In the genomic region with DNA sequence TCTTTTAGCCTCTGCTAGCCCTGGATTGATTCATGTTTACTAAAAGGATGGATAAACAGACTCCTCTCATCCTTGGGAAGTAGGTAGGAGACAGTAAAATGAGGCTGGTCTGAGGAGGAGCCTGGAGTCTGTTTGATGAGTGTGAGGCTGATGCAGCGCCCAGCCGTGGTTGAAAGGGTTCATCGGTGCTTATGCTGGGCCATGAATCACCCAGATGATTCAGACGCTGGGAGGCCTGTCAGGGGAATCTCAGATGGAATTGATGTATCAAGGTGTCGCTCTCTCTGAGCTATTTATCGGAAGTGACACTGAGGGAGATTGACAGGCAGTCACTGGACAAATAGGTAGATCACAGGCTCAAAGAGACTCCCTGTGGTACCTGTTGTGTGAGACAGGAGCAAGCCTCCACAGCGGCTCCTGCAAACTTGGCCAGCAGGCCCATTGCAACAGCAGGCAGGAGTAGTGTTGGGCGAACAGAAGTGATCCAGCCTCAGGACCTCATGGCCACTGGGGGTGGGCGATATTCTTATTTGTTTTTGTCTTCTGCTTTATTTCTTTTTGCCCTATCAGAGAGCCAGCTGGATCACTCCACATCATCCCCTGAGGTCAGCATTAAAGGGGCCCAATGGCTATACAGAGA, we compare ENCODE assay signal across 16 cellular contexts.
DNase-seq lines count a peak whose midpoint lies in the region; ATAC-seq, FAIRE-seq and TF ChIP-seq lines count a peak whose summit lies in the region.
"Had no signal": no experiment of that assay in that cellular context is flagged by ENCODE, and none has a peak within 500 bp of the region (broad histone marks: within the 10 kb centered on the region; RNA-seq: fewer than 3 reads in every experiment).

No MANE protein-coding gene starts in this region.

- no peak overlapping the region for H3K27ac ChIP-seq in mammary epithelial cell (ENCODE audit: insufficient read depth, low read depth, low read length)
- H3K27ac ChIP-seq in breast epithelium, result no peak overlapping the region
- H3K27ac ChIP-seq: left ventricle myocardium inferior, thyroid gland had no signal

- peak; percentile 71 for DNase-seq in mammary epithelial cell
- DNase-seq in breast epithelium (ENCODE audit: low spot score in 2 of 2), result no peak
- peak; percentile 33 for DNase-seq in SW480 (ENCODE audit: low spot score)
- peak; percentile 9 for DNase-seq in fibroblast of the conjunctiva (ENCODE audit: low read depth)
- peak; percentile 91 for DNase-seq in urothelium cell line (ENCODE audit: low spot score)
- no peak for DNase-seq in KG1 (lab: John Stamatoyannopoulos, UW)
- no peak for DNase-seq in amygdala (lab: John Stamatoyannopoulos, UW)
- DNase-seq: activated CD4-positive, alpha-beta memory T cell treated with anti-CD3 and anti-CD28 coated beads for 36 hours; activated naive CD4-positive, alpha-beta T cell; HCEC 1CT; left ventricle myocardium inferior; NCI-H345; T-helper 17 cell; thyroid gland had no signal

- peak; percentile 92 for FAIRE-seq in urothelium cell line (lab: Jason Lieb, UNC)

- H3K4me1 ChIP-seq in mammary epithelial cell (ENCODE audit: insufficient read depth, low read length), result peaks cover 30% of the 10 kb centered on the region
- no peaks in the 10 kb centered on the region for H3K4me1 ChIP-seq in breast epithelium
- H3K4me1 ChIP-seq: thyroid gland had no signal

- H4K20me1 ChIP-seq in mammary epithelial cell (ENCODE audit: insufficient read depth, low read length), result no peaks in the 10 kb centered on the region

- no peak overlapping the region for H3K4me2 ChIP-seq in mammary epithelial cell (ENCODE audit: insufficient read depth, low read depth, low read length)

- H2AFZ ChIP-seq in mammary epithelial cell (ENCODE audit: low read depth, low read length), result no peak overlapping the region

- no peak overlapping the region for H3K4me3 ChIP-seq in mammary epithelial cell (replicated peaks in 1 of 3; ENCODE audit: insufficient read depth in 1 of 3, low read depth in 2 of 3, low read length in 3 of 3)
- no peak overlapping the region for H3K4me3 ChIP-seq in breast epithelium
- H3K4me3 ChIP-seq: left ventricle myocardium inferior, thyroid gland had no signal

- no peak for ATAC-seq in GM21447 (IDR thresholded peaks at IDR 0.05; ENCODE audit: unreplicated experiment)
- ATAC-seq: natural killer cell treated with Interleukin-12 subunit alpha and Interleukin-12 subunit beta and Interleukin-15 and Interleukin-18, amount 100 ng/mL, for 72 hours; T-helper 17 cell had no signal

- BruUV-seq in mammary epithelial cell (replicated peaks; lab: Mats Ljungman, UMichigan), result no TSS peak

- H3K36me3 ChIP-seq in mammary epithelial cell (ENCODE audit: insufficient read depth, low read length) (no peaks in the 10 kb centered on the region), breast epithelium (no peaks in the 10 kb centered on the region)
- H3K36me3 ChIP-seq: left ventricle myocardium inferior, thyroid gland had no signal

- no peaks in the 10 kb centered on the region for H3K9me3 ChIP-seq in mammary epithelial cell (replicated peaks; ENCODE audit: insufficient read depth, low read length)
- no peaks in the 10 kb centered on the region for H3K9me3 ChIP-seq in breast epithelium
- H3K9me3 ChIP-seq: left ventricle myocardium inferior, thyroid gland had no signal

- TF ChIP-seq CTCF in mammary epithelial cell (conservative IDR thresholded peaks at IDR 0.05 in 1 of 2, IDR thresholded peaks at IDR 0.05 in 1 of 2; ENCODE audit: extremely low read depth in 1 of 2, insufficient read depth in 1 of 2, low read depth in 1 of 2, low read length in 2 of 2) (peak in 1 of 2 donors; percentile 40), breast epithelium (IDR thresholded peaks at IDR 0.05) (no peak)

- intact Hi-C loops in mammary epithelial cell (cut with micrococcal nuclease) (loop anchor here (2.0 kb wide), 1 partner anchor 109 kb away; a partner anchor contains a TSS), breast epithelium (cut with DNase I; ENCODE audit: low total_unique reads) (no loop called here)

- H3K27me3 ChIP-seq in mammary epithelial cell (ENCODE audit: insufficient read depth, low read length) (no peaks in the 10 kb centered on the region), breast epithelium (no peaks in the 10 kb centered on the region)
- H3K27me3 ChIP-seq: thyroid gland had no signal

- no peak for TF ChIP-seq POLR2A in breast epithelium (IDR thresholded peaks at IDR 0.05)

- dilution Hi-C loops in mammary epithelial cell (cut with HindIII; ENCODE audit: low sequenced_read_pairs), result no loop called here

- WGBS in mammary epithelial cell (ENCODE audit: low coverage, missing lambda C conversion rate), result 36% methylated on average over 9 of the region's 9 CpGs

- H3K9ac ChIP-seq in mammary epithelial cell (ENCODE audit: insufficient read depth, low read length), result no peak overlapping the region

- in situ Hi-C loops in mammary epithelial cell (cut with MboI; ENCODE audit: low sequenced_read_pairs in 2 of 2), result no loop called here

- CTCF ChIA-PET in mammary epithelial cell (lab: Charles Lee; ENCODE audit: low non-redundant PET), result no interaction called here

- H3K79me2 ChIP-seq in mammary epithelial cell (ENCODE audit: insufficient read depth, low read length), result no peaks in the 10 kb centered on the region

Comparison
In these comparisons a context has a peak if more than half of its experiments do, and no peak if none do; other contexts are left out.
1. DNase-seq: peak in mammary epithelial cell (single experiment), SW480 (single experiment), fibroblast of the conjunctiva (single experiment) and urothelium cell line (single experiment); none in breast epithelium (0 of 2), KG1 (single experiment) and amygdala (0 of 56).